ENCODE assay signal across 1 cellular context in genomic region chr13:83216521-83217245, GRCh38.
TF ChIP-seq lines count a peak whose summit lies in the region.

No MANE protein-coding gene starts in this region.

TF ChIP-seq in GM23338, 12 proteins besides CTCF, POLR2A, EP300 and RAD21 (continued from another document):
- TF ChIP-seq ETS1 (IDR thresholded peaks at IDR 0.05), result no peak
- no peak for TF ChIP-seq STAT1 (IDR thresholded peaks at IDR 0.05; ENCODE audit: unreplicated experiment)
- no peak for TF ChIP-seq POLR2AphosphoS5 (IDR thresholded peaks at IDR 0.05; ENCODE audit: low read depth)
- no peak for TF ChIP-seq EZH2 (IDR thresholded peaks at IDR 0.05; ENCODE audit: low read depth, unreplicated experiment)
- TF ChIP-seq ZNF331 (CRISPR knock-in tag; IDR thresholded peaks at IDR 0.05; ENCODE audit: low read depth), result no peak
